ENCODE assay signal across 8 cellular contexts in the genomic region with DNA sequence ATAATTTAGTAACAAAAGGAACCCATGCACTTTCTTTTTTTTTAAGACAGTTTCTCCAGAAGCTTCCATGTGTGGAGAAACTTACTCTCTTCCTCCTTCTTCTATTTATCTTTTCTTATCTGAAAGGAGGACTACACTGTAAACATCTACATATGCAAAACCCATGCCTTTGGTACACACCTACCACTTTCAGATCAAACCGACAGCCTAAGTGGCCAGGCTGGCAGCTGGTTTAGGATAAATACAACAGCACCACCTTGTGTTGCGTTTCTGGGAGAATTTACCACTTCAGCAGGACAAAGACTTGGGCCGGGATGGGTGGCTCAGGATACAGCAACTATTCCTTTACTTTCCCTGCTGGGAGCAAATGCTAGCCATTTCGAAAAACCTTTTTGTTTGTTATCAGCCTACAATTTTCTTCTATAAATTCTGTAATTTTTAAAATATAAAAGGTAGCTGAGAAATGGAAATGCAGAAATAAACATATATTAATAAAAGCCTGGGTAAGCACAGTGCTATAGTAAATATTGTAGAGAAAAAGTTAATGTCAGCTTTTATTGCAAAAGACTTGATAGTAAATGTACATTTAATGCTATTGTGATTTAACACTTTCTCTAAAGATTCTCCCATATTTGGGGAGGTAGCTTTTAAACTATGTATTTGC.
DNase-seq lines count a peak whose midpoint lies in the region; ATAC-seq and TF ChIP-seq lines count a peak whose summit lies in the region.

No MANE protein-coding gene starts in this region.

- no peak overlapping the region for H2AFZ ChIP-seq in Karpas-422 (ENCODE audit: low read length)

- H3K4me1 ChIP-seq in Karpas-422 (ENCODE audit: low read length) (peaks cover 73% of the 10 kb centered on the region), Panc1 (ENCODE audit: control insufficient read depth, insufficient read depth, low read length) (peaks cover 6% of the 10 kb centered on the region; the same call in 1 of the 2 replicates), stomach (peaks cover 19 to 54% (median 29%) of the 10 kb centered on the region in 4 donors)

- no peak for TF ChIP-seq EP300 in stomach (IDR thresholded peaks at IDR 0.05)

- H3K4me1 Mint-ChIP-seq in activated T-cell treated with anti-CD3 and anti-CD28 coated beads, Interleukin-2, amount 50 U/mL, for 4 hours (ENCODE audit: low read depth), result peaks cover 32% of the 10 kb centered on the region
- H3K4me1 Mint-ChIP-seq in natural killer cell treated with Interleukin-12 subunit alpha and Interleukin-12 subunit beta and Interleukin-15 and Interleukin-18, amount 100 ng/mL, for 72 hours (ENCODE audit: low read depth in 2 of 2), result peaks cover 12 to 25% of the 10 kb centered on the region in 2 donors

- no peaks in the 10 kb centered on the region for H3K79me2 ChIP-seq in Karpas-422 (ENCODE audit: low read length)

- H3K9me2 ChIP-seq in Karpas-422 (replicated peaks; ENCODE audit: insufficient read depth, low read length), result no peaks in the 10 kb centered on the region

- H3K4me3 ChIP-seq in Karpas-422 (ENCODE audit: low read length) (no peak overlapping the region), Panc1 (ENCODE audit: low read depth in 2 of 2, low read length in 2 of 2) (no peak overlapping the region), stomach (no peak overlapping the region)

- H3K4me3 Mint-ChIP-seq in activated T-cell treated with anti-CD3 and anti-CD28 coated beads, Interleukin-2, amount 50 U/mL, for 4 hours, result no peak overlapping the region
- H3K4me3 Mint-ChIP-seq in natural killer cell treated with Interleukin-12 subunit alpha and Interleukin-12 subunit beta and Interleukin-15 and Interleukin-18, amount 100 ng/mL, for 72 hours, result peak overlapping the region; percentile 72

- H3K9me3 Mint-ChIP-seq in activated T-cell treated with anti-CD3 and anti-CD28 coated beads, Interleukin-2, amount 50 U/mL, for 4 hours, result no peaks in the 10 kb centered on the region
- no peaks in the 10 kb centered on the region for H3K9me3 Mint-ChIP-seq in natural killer cell treated with Interleukin-12 subunit alpha and Interleukin-12 subunit beta and Interleukin-15 and Interleukin-18, amount 100 ng/mL, for 72 hours

- no peaks in the 10 kb centered on the region for H3K36me3 Mint-ChIP-seq in activated T-cell treated with anti-CD3 and anti-CD28 coated beads, Interleukin-2, amount 50 U/mL, for 4 hours (ENCODE audit: insufficient read depth)
- no peaks in the 10 kb centered on the region for H3K36me3 Mint-ChIP-seq in natural killer cell treated with Interleukin-12 subunit alpha and Interleukin-12 subunit beta and Interleukin-15 and Interleukin-18, amount 100 ng/mL, for 72 hours

- H3K27ac Mint-ChIP-seq in natural killer cell treated with Interleukin-12 subunit alpha and Interleukin-12 subunit beta and Interleukin-15 and Interleukin-18, amount 100 ng/mL, for 72 hours, result peak overlapping the region; percentile 59 to 72

- peak overlapping the region; percentile 56 for H3K4me2 ChIP-seq in Karpas-422 (ENCODE audit: low read depth, low read length, poor library complexity, severe bottlenecking)

- in situ Hi-C loops in Panc1 (cut with HindIII; ENCODE audit: low pct_unique_long_range_greater_than_20kb, low sequenced_read_pairs), result no loop called here

- H3K36me3 ChIP-seq in Karpas-422 (ENCODE audit: insufficient read depth, low read length), result no peaks in the 10 kb centered on the region
- no peaks in the 10 kb centered on the region for H3K36me3 ChIP-seq in Panc1 (ENCODE audit: control insufficient read depth, insufficient read depth, low read length)
- no peaks in the 10 kb centered on the region for H3K36me3 ChIP-seq in stomach

- TF ChIP-seq POLR2A in stomach (IDR thresholded peaks at IDR 0.05), result no peak

- ATAC-seq in GM21786 (IDR thresholded peaks at IDR 0.05; ENCODE audit: unreplicated experiment), result peak; percentile 62
- peak; percentile 98 for ATAC-seq in Panc1
- ATAC-seq in activated T-cell treated with anti-CD3 and anti-CD28 coated beads, Interleukin-2, amount 50 U/mL, for 4 hours, result peak; percentile 82 to 86
- peak; percentile 60 to 82 for ATAC-seq in natural killer cell treated with Interleukin-12 subunit alpha and Interleukin-12 subunit beta and Interleukin-15 and Interleukin-18, amount 100 ng/mL, for 72 hours

- intact Hi-C loops in Panc1 (cut with micrococcal nuclease; ENCODE audit: unreplicated experiment) (loop anchor here (5.0 to 10.0 kb wide), 2 partner anchors 119 to 172 kb away; no protein-coding TSS in a partner anchor), stomach (cut with DNase I; ENCODE audit: low total_unique reads) (no loop called here)

- CTCF ChIA-PET in Panc1 (lab: Charles Lee), result interaction anchor here (0.6 to 2.0 kb wide), 2 partner anchors 63 to 117 kb away, joined by 4 to 5 read pairs; no protein-coding TSS in a partner anchor

- BruUV-seq in Panc1 (replicated peaks; lab: Mats Ljungman, UMichigan), result no TSS peak

- POLR2A ChIA-PET in Panc1 (lab: Charles Lee), result no interaction called here

- no peaks in the 10 kb centered on the region for H3K27me3 Mint-ChIP-seq in activated T-cell treated with anti-CD3 and anti-CD28 coated beads, Interleukin-2, amount 50 U/mL, for 4 hours (ENCODE audit: low read depth)
- no peaks in the 10 kb centered on the region for H3K27me3 Mint-ChIP-seq in natural killer cell treated with Interleukin-12 subunit alpha and Interleukin-12 subunit beta and Interleukin-15 and Interleukin-18, amount 100 ng/mL, for 72 hours

- H3K9ac ChIP-seq in Karpas-422 (ENCODE audit: low read length), result peak overlapping the region; percentile 25; the same call in 1 of the 2 replicates

- DNase-seq in EH (ENCODE audit: low read depth), result peak; percentile 83
- peak; percentile 94 for DNase-seq in Karpas-422
- DNase-seq in Panc1 (ENCODE audit: low read depth, low spot score), result peak; percentile 45
- DNase-seq in activated T-cell treated with anti-CD3 and anti-CD28 coated beads, Interleukin-2, amount 50 U/mL, for 4 hours, result peak; percentile 49
- DNase-seq in fibroblast of gingiva (ENCODE audit: low read depth), result peak; percentile 80
- peak; percentile 74 for DNase-seq in natural killer cell treated with Interleukin-12 subunit alpha and Interleukin-12 subunit beta and Interleukin-15 and Interleukin-18, amount 100 ng/mL, for 72 hours (ENCODE audit: low spot score)
- peak; percentile 82 for DNase-seq in stomach

- H3K27me3 ChIP-seq in Karpas-422 (ENCODE audit: low read length), result no peaks in the 10 kb centered on the region
- no peaks in the 10 kb centered on the region for H3K27me3 ChIP-seq in Panc1 (ENCODE audit: control insufficient read depth, insufficient read depth, low read length)
- no peaks in the 10 kb centered on the region for H3K27me3 ChIP-seq in stomach

- H4K20me1 ChIP-seq in Karpas-422 (ENCODE audit: insufficient read depth, low read depth, low read length), result no peaks in the 10 kb centered on the region

- H3K9me3 ChIP-seq in Karpas-422 (ENCODE audit: low read length) (no peaks in the 10 kb centered on the region), Panc1 (ENCODE audit: control insufficient read depth, insufficient read depth, low read depth, low read length) (no peaks in the 10 kb centered on the region), stomach (no peaks in the 10 kb centered on the region)

- H3K27ac ChIP-seq in Karpas-422 (ENCODE audit: low read length), result peak overlapping the region; percentile 99
- peak overlapping the region; percentile 48; the same call in 1 of the 2 replicates for H3K27ac ChIP-seq in Panc1 (ENCODE audit: low read length)
- peak overlapping the region in 4 of 5 donors; percentile 48 to 85 (median 70) for H3K27ac ChIP-seq in stomach

- WGBS in stomach, 5 donors, result 1 to 4% (median 2%) methylated on average over 4 of the region's 4 CpGs

- TF ChIP-seq CTCF in Panc1 (IDR thresholded peaks at IDR 0.05) (peak; percentile 78), stomach (IDR thresholded peaks at IDR 0.05) (peak in 5 of 7 experiments; percentile 41 to 79 (median 63))

Comparison
In these comparisons a context has a peak if more than half of its experiments do, and no peak if none do; other contexts are left out.
1. H3K27ac ChIP-seq: peak in every context shown above with its lines; median percentile 99 in Karpas-422; 70 in stomach; 48 in Panc1.